1 cellular context compared by ENCODE assay signal in the genomic region with DNA sequence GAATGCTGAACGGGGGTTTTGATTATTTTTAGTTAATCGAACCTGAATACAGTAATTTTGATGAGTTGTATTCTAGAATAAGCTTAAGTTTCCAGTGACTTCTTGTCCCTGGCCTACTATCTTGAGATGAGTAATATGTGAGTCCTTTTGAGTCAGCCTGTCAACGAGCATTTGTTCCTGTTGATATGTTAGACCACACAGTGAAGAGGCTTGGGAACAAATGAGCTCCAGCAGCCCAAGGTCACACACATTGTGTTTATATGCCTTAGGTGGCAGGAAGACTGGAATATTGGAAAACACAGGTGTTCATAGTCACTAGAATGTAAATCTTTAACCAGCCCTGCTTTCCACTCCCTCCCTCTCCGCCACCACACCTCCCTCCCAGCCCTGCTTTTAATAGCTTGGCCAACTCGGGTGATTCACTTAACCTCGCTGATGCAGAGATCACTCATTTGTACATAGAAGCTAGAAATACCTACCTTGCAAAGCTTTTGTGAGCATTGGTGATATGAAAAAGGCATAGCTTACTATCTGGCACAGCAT.
A peak's percentile ranks its signal among the peaks of the same experiment; 100 is the strongest.
TF ChIP-seq lines count a peak whose summit lies in the region.

No MANE protein-coding gene starts in this region.

TF ChIP-seq in HepG2, 621 proteins besides CTCF, POLR2A, EP300 and RAD21 (continued from another document and continues in another):
- TF ChIP-seq, protein P1, sequence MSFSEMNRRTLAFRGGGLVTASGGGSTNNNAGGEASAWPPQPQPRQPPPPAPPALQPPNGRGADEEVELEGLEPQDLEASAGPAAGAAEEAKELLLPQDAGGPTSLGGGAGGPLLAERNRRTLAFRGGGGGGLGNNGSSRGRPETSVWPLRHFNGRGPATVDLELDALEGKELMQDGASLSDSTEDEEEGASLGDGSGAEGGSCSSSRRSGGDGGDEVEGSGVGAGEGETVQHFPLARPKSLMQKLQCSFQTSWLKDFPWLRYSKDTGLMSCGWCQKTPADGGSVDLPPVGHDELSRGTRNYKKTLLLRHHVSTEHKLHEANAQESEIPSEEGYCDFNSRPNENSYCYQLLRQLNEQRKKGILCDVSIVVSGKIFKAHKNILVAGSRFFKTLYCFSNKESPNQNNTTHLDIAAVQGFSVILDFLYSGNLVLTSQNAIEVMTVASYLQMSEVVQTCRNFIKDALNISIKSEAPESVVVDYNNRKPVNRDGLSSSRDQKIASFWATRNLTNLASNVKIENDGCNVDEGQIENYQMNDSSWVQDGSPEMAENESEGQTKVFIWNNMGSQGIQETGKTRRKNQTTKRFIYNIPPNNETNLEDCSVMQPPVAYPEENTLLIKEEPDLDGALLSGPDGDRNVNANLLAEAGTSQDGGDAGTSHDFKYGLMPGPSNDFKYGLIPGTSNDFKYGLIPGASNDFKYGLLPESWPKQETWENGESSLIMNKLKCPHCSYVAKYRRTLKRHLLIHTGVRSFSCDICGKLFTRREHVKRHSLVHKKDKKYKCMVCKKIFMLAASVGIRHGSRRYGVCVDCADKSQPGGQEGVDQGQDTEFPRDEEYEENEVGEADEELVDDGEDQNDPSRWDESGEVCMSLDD (CRISPR knock-in tag; IDR thresholded peaks at IDR 0.05; ENCODE audit: borderline replicate concordance): no peak
- peak; percentile 70; the same call in 1 of the 2 replicates for TF ChIP-seq ZNF619 (CRISPR knock-in tag; IDR thresholded peaks at IDR 0.05)
- peak; percentile 95 for TF ChIP-seq ZMYM4 (CRISPR knock-in tag; IDR thresholded peaks at IDR 0.05)
- peak; percentile 75; the same call in 1 of the 2 replicates for TF ChIP-seq ZFP36L1 (CRISPR knock-in tag; IDR thresholded peaks at IDR 0.05)
- TF ChIP-seq ZSCAN31 (CRISPR knock-in tag; IDR thresholded peaks at IDR 0.05; ENCODE audit: low read depth): peak; percentile 78; the same call in 1 of the 2 replicates
- no peak for TF ChIP-seq NCOA1 (CRISPR knock-in tag; IDR thresholded peaks at IDR 0.05)
- peak; percentile 94 for TF ChIP-seq SAP130 (CRISPR knock-in tag; IDR thresholded peaks at IDR 0.05; ENCODE audit: low read depth)
- TF ChIP-seq MEIS2 (CRISPR knock-in tag; IDR thresholded peaks at IDR 0.05): peak; percentile 88
- TF ChIP-seq, protein P2, sequence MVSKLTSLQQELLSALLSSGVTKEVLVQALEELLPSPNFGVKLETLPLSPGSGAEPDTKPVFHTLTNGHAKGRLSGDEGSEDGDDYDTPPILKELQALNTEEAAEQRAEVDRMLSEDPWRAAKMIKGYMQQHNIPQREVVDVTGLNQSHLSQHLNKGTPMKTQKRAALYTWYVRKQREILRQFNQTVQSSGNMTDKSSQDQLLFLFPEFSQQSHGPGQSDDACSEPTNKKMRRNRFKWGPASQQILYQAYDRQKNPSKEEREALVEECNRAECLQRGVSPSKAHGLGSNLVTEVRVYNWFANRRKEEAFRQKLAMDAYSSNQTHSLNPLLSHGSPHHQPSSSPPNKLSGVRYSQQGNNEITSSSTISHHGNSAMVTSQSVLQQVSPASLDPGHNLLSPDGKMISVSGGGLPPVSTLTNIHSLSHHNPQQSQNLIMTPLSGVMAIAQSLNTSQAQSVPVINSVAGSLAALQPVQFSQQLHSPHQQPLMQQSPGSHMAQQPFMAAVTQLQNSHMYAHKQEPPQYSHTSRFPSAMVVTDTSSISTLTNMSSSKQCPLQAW (CRISPR knock-in tag; IDR thresholded peaks at IDR 0.05): peak; percentile 100
- TF ChIP-seq ZKSCAN8 (CRISPR knock-in tag; IDR thresholded peaks at IDR 0.05; ENCODE audit: borderline replicate concordance): peak; percentile 74; the same call in 1 of the 2 replicates
- TF ChIP-seq ZNF543 (CRISPR knock-in tag; IDR thresholded peaks at IDR 0.05): 0 out of 2 replicates have a peak, but pooled peaks have one; percentile 62
- no peak for TF ChIP-seq SETDB1 (CRISPR knock-in tag; IDR thresholded peaks at IDR 0.05; ENCODE audit: borderline replicate concordance)
- TF ChIP-seq, protein P3, sequence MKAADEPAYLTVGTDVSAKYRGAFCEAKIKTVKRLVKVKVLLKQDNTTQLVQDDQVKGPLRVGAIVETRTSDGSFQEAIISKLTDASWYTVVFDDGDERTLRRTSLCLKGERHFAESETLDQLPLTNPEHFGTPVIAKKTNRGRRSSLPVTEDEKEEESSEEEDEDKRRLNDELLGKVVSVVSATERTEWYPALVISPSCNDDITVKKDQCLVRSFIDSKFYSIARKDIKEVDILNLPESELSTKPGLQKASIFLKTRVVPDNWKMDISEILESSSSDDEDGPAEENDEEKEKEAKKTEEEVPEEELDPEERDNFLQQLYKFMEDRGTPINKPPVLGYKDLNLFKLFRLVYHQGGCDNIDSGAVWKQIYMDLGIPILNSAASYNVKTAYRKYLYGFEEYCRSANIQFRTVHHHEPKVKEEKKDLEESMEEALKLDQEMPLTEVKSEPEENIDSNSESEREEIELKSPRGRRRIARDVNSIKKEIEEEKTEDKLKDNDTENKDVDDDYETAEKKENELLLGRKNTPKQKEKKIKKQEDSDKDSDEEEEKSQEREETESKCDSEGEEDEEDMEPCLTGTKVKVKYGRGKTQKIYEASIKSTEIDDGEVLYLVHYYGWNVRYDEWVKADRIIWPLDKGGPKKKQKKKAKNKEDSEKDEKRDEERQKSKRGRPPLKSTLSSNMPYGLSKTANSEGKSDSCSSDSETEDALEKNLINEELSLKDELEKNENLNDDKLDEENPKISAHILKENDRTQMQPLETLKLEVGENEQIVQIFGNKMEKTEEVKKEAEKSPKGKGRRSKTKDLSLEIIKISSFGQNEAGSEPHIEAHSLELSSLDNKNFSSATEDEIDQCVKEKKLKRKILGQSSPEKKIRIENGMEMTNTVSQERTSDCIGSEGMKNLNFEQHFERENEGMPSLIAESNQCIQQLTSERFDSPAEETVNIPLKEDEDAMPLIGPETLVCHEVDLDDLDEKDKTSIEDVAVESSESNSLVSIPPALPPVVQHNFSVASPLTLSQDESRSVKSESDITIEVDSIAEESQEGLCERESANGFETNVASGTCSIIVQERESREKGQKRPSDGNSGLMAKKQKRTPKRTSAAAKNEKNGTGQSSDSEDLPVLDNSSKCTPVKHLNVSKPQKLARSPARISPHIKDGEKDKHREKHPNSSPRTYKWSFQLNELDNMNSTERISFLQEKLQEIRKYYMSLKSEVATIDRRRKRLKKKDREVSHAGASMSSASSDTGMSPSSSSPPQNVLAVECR (CRISPR knock-in tag; IDR thresholded peaks at IDR 0.05; ENCODE audit: borderline replicate concordance): peak; percentile 61; the same call in 1 of the 2 replicates
- TF ChIP-seq GATAD2A (CRISPR knock-in tag; IDR thresholded peaks at IDR 0.05): peak; percentile 96
- TF ChIP-seq PITX1 (CRISPR knock-in tag; IDR thresholded peaks at IDR 0.05): peak; percentile 74
- no peak for TF ChIP-seq PREB (CRISPR knock-in tag; IDR thresholded peaks at IDR 0.05)
- TF ChIP-seq, protein P4, sequence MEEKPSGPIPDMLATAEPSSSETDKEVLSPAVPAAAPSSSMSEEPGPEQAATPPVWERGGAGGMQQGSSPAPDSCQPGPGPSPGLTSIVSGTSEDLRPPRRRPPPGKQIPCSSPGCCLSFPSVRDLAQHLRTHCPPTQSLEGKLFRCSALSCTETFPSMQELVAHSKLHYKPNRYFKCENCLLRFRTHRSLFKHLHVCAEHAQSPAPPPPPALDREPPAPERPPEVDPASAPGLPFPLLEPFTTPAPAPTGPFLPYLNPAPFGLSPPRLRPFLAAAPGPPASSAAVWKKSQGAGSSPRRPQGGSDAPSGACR (CRISPR knock-in tag; IDR thresholded peaks at IDR 0.05): peak; percentile 41; the same call in 1 of the 2 replicates
- TF ChIP-seq, protein P5, sequence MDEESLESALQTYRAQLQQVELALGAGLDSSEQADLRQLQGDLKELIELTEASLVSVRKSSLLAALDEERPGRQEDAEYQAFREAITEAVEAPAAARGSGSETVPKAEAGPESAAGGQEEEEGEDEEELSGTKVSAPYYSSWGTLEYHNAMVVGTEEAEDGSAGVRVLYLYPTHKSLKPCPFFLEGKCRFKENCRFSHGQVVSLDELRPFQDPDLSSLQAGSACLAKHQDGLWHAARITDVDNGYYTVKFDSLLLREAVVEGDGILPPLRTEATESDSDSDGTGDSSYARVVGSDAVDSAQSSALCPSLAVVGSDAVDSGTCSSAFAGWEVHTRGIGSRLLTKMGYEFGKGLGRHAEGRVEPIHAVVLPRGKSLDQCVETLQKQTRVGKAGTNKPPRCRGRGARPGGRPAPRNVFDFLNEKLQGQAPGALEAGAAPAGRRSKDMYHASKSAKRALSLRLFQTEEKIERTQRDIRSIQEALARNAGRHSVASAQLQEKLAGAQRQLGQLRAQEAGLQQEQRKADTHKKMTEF (CRISPR knock-in tag; IDR thresholded peaks at IDR 0.05): peak; percentile 97
- TF ChIP-seq, protein P6, sequence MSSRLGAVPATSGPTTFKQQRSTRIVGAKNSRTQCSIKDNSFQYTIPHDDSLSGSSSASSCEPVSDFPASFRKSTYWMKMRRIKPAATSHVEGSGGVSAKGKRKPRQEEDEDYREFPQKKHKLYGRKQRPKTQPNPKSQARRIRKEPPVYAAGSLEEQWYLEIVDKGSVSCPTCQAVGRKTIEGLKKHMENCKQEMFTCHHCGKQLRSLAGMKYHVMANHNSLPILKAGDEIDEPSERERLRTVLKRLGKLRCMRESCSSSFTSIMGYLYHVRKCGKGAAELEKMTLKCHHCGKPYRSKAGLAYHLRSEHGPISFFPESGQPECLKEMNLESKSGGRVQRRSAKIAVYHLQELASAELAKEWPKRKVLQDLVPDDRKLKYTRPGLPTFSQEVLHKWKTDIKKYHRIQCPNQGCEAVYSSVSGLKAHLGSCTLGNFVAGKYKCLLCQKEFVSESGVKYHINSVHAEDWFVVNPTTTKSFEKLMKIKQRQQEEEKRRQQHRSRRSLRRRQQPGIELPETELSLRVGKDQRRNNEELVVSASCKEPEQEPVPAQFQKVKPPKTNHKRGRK (CRISPR knock-in tag; IDR thresholded peaks at IDR 0.05): no peak
- no peak for TF ChIP-seq ZFP62 (CRISPR knock-in tag; IDR thresholded peaks at IDR 0.05)
- no peak for TF ChIP-seq ZNF552 (CRISPR knock-in tag; IDR thresholded peaks at IDR 0.05; ENCODE audit: borderline replicate concordance)
- peak; percentile 70; the same call in 1 of the 2 replicates for TF ChIP-seq ZNF24 (IDR thresholded peaks at IDR 0.05)
- 0 out of 2 replicates have a peak, but pooled peaks have one; percentile 74 for TF ChIP-seq ZSCAN25 (CRISPR knock-in tag; IDR thresholded peaks at IDR 0.05)
- peak; percentile 53; the same call in 1 of the 2 replicates for TF ChIP-seq UBTF (CRISPR knock-in tag; IDR thresholded peaks at IDR 0.05)
- TF ChIP-seq, protein P7, sequence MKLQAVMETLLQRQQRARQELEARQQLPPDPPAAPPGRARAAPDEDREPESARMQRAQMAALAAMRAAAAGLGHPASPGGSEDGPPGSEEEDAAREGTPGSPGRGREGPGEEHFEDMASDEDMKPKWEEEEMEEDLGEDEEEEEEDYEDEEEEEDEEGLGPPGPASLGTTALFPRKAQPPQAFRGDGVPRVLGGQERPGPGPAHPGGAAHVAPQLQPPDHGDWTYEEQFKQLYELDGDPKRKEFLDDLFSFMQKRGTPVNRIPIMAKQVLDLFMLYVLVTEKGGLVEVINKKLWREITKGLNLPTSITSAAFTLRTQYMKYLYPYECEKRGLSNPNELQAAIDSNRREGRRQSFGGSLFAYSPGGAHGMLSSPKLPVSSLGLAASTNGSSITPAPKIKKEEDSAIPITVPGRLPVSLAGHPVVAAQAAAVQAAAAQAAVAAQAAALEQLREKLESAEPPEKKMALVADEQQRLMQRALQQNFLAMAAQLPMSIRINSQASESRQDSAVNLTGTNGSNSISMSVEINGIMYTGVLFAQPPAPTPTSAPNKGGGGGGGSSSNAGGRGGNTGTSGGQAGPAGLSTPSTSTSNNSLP (IDR thresholded peaks at IDR 0.05; ENCODE audit: low read depth, low read length): peak; percentile 93
- no peak for TF ChIP-seq ZNF782 (CRISPR knock-in tag; IDR thresholded peaks at IDR 0.05; ENCODE audit: borderline replicate concordance)
- 0 out of 2 replicates have a peak, but pooled peaks have one; percentile 16 for TF ChIP-seq ZMYM2 (CRISPR knock-in tag; IDR thresholded peaks at IDR 0.05)
- TF ChIP-seq SP140L (CRISPR knock-in tag; IDR thresholded peaks at IDR 0.05; ENCODE audit: borderline replicate concordance): no peak
- peak; percentile 89 for TF ChIP-seq ZSCAN9 (CRISPR knock-in tag; IDR thresholded peaks at IDR 0.05; ENCODE audit: borderline replicate concordance)
- peak; percentile 73 for TF ChIP-seq HNF4A (CRISPR knock-in tag; IDR thresholded peaks at IDR 0.05)
- TF ChIP-seq HNF4G (IDR thresholded peaks at IDR 0.05; ENCODE audit: borderline replicate concordance, low read depth, low read length): no peak
- TF ChIP-seq HNF4G (CRISPR knock-in tag; IDR thresholded peaks at IDR 0.05; ENCODE audit: borderline replicate concordance, low read depth): peak; percentile 55; the same call in 1 of the 2 replicates
- peak; percentile 58; the same call in 1 of the 2 replicates for TF ChIP-seq FOXC1 (CRISPR knock-in tag; IDR thresholded peaks at IDR 0.05; ENCODE audit: borderline replicate concordance)
